Comparison of ENCODE assay signal across 8 cellular contexts in the genomic region with DNA sequence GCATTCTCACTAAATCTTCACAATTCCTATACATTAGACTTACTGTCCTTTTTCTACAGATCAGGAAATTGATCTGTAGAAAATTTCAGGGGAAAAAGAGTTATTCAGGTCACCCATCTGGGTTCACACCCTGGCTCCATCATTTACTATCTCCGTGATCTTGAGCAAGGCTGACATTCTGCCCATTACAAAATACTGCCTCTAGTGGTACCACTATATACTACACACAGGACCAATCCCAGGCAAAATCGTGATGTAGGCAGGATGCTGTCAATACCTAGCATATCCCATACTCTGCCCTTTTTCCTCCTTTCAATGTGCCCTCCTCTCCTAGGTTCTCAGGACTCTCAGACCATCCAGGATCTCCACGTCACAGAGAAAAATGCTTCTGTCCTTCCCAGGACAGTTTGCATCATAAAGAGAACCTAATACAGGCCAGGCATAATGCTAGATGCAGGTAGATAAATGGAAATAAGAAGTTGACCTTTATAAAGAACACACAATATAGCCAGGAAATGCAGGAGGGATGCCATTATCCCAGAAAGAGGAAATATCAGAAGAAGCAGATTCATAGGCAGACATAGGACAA.
DNase-seq lines count a peak whose midpoint lies in the region; ATAC-seq and TF ChIP-seq lines count a peak whose summit lies in the region.

No MANE protein-coding gene starts in this region.

- H3K4me3 Mint-ChIP-seq in MCF 10A (ENCODE audit: unreplicated experiment) (no peak overlapping the region), endodermal cell (no peak overlapping the region)
- no peak overlapping the region for H3K4me3 Mint-ChIP-seq in stimulated activated naive B cell treated with anti-CD40 and anti-IgM and Interleukin-4, amounts not matched to agents 10 μg/mL and 1 μg/mL and 100 μg/mL, for 72 hours
- H3K4me3 Mint-ChIP-seq in activated CD4-positive, alpha-beta memory T cell treated with anti-CD3 and anti-CD28 coated beads for 36 hours = no peak overlapping the region

- H3K4me1 Mint-ChIP-seq in MCF 10A (ENCODE audit: insufficient read depth, unreplicated experiment) (no peaks in the 10 kb centered on the region), endodermal cell (no peaks in the 10 kb centered on the region)
- H3K4me1 Mint-ChIP-seq in stimulated activated naive B cell treated with anti-CD40 and anti-IgM and Interleukin-4, amounts not matched to agents 10 μg/mL and 1 μg/mL and 100 μg/mL, for 72 hours = no peaks in the 10 kb centered on the region
- no peaks in the 10 kb centered on the region for H3K4me1 Mint-ChIP-seq in activated CD4-positive, alpha-beta memory T cell treated with anti-CD3 and anti-CD28 coated beads for 36 hours (ENCODE audit: low read depth)

- WGBS in endodermal cell (ENCODE audit: insufficient coverage in 1 of 2, insufficient read length in 1 of 2), 2 experiments = 39 to 56% methylated on average over 1 to 3 of the region's 3 CpGs
- 46 to 54% methylated on average over 3 of the region's 3 CpGs for WGBS in thyroid gland, 2 donors

- H3K27me3 ChIP-seq in breast epithelium (no peaks in the 10 kb centered on the region), HCT116 (ENCODE audit: insufficient read depth, low read length) (no peaks in the 10 kb centered on the region; the same call in none of the 2 replicates), MM.1S (replicated peaks; ENCODE audit: insufficient read depth, low read length) (no peaks in the 10 kb centered on the region), endodermal cell (ENCODE audit: control insufficient read depth, insufficient read depth, low read length, poor library complexity, severe bottlenecking) (no peaks in the 10 kb centered on the region), thyroid gland (no peaks in the 10 kb centered on the region)

- no peak overlapping the region for H3K9ac ChIP-seq in HCT116 (ENCODE audit: low read length)
- H3K9ac ChIP-seq in MM.1S (ENCODE audit: low read length) = no peak overlapping the region
- no peak overlapping the region for H3K9ac ChIP-seq in endodermal cell (ENCODE audit: extremely low read depth, low read length, poor library complexity, severe bottlenecking)

- intact Hi-C loops in MCF 10A (cut with micrococcal nuclease) (no loop called here), breast epithelium (cut with DNase I; ENCODE audit: low total_unique reads) (no loop called here), HCT116 (cut with micrococcal nuclease) (no loop called here), thyroid gland (cut with DNase I) (no loop called here)
- intact Hi-C loops in activated CD4-positive, alpha-beta memory T cell treated with anti-CD3 and anti-CD28 coated beads for 36 hours (cut with micrococcal nuclease) = no loop called here

- TF ChIP-seq RAD21 in HCT116 (IDR thresholded peaks at IDR 0.05; ENCODE audit: low read depth) = no peak; the same call in 1 of the 2 replicates

- H2AFZ ChIP-seq in HCT116 (ENCODE audit: low read depth, low read length, poor library complexity, severe bottlenecking) (no peak overlapping the region), MM.1S (ENCODE audit: low read length) (no peak overlapping the region)

- H4K20me1 ChIP-seq in HCT116 (ENCODE audit: insufficient read depth) = no peaks in the 10 kb centered on the region
- no peaks in the 10 kb centered on the region for H4K20me1 ChIP-seq in MM.1S (ENCODE audit: insufficient read depth, low read length)

- ATAC-seq in HCT116 = peak; percentile 90
- ATAC-seq in stimulated activated naive B cell treated with anti-CD40 and anti-IgM and Interleukin-4, amounts not matched to agents 10 μg/mL and 1 μg/mL and 100 μg/mL, for 72 hours (replicated peaks) = peak; percentile 39 to 60

- H3K9me3 Mint-ChIP-seq in MCF 10A (ENCODE audit: unreplicated experiment) (peaks cover 12% of the 10 kb centered on the region), endodermal cell (no peaks in the 10 kb centered on the region)
- H3K9me3 Mint-ChIP-seq in stimulated activated naive B cell treated with anti-CD40 and anti-IgM and Interleukin-4, amounts not matched to agents 10 μg/mL and 1 μg/mL and 100 μg/mL, for 72 hours = peaks cover 0 to under 1% of the 10 kb centered on the region in 2 donors
- no peaks in the 10 kb centered on the region for H3K9me3 Mint-ChIP-seq in activated CD4-positive, alpha-beta memory T cell treated with anti-CD3 and anti-CD28 coated beads for 36 hours

- POLR2A ChIA-PET in MCF 10A (lab: Yijun Ruan, JAX) (no interaction called here), HCT116 (lab: Charles Lee) (no interaction called here)
- POLR2A ChIA-PET in activated CD4-positive, alpha-beta memory T cell treated with anti-CD3 and anti-CD28 coated beads for 36 hours (lab: Charles Lee) = no interaction called here

- TF ChIP-seq CTCF in MCF 10A (IDR thresholded peaks at IDR 0.05; ENCODE audit: unreplicated experiment) = peak; percentile 29
- TF ChIP-seq CTCF in breast epithelium (IDR thresholded peaks at IDR 0.05) = no peak
- TF ChIP-seq CTCF in HCT116 (IDR thresholded peaks at IDR 0.05 in 2 of 3, conservative IDR thresholded peaks at IDR 0.05 in 1 of 3; ENCODE audit: borderline replicate concordance in 1 of 3, insufficient read depth in 1 of 3, low read depth in 2 of 3, low read length in 2 of 3) = peak in 2 of 3 experiments; percentile 61 to 72; a peak in 4 of 6 replicates
- peak; percentile 49 for TF ChIP-seq CTCF in MM.1S (IDR thresholded peaks at IDR 0.05; ENCODE audit: low read length)
- peak; percentile 86 for TF ChIP-seq CTCF in endodermal cell (conservative IDR thresholded peaks at IDR 0.05)
- no peak for TF ChIP-seq CTCF in thyroid gland (IDR thresholded peaks at IDR 0.05)

- H3K79me2 ChIP-seq in HCT116 (ENCODE audit: insufficient read depth, low read length) (no peaks in the 10 kb centered on the region), MM.1S (ENCODE audit: low read length) (no peaks in the 10 kb centered on the region)

- DNase-seq in MCF 10A (ENCODE audit: unreplicated experiment) = peak; percentile 34
- no peak for DNase-seq in breast epithelium (ENCODE audit: low spot score in 2 of 2)
- DNase-seq in HCT116 (ENCODE audit: low read depth, low spot score) = peak; percentile 22
- DNase-seq in MM.1S = no peak
- peak; percentile 55 for DNase-seq in endodermal cell
- DNase-seq in stimulated activated naive B cell treated with anti-CD40 and anti-IgM and Interleukin-4, amounts not matched to agents 10 μg/mL and 1 μg/mL and 100 μg/mL, for 72 hours = no peak
- DNase-seq in thyroid gland = no peak
- DNase-seq in activated CD4-positive, alpha-beta memory T cell treated with anti-CD3 and anti-CD28 coated beads for 36 hours = no peak

- RAD21 ChIA-PET in HCT116 (lab: Charles Lee; ENCODE audit: low non-redundant PET in 1 of 2, low total read pairs in 2 of 2, uncharacterized antibody in 2 of 2, unreplicated experiment in 2 of 2) = no interaction called here

- H3K27ac Mint-ChIP-seq in MCF 10A (ENCODE audit: low read depth, unreplicated experiment) (no peak overlapping the region), endodermal cell (no peak overlapping the region)
- H3K27ac Mint-ChIP-seq in stimulated activated naive B cell treated with anti-CD40 and anti-IgM and Interleukin-4, amounts not matched to agents 10 μg/mL and 1 μg/mL and 100 μg/mL, for 72 hours = no peak overlapping the region
- no peak overlapping the region for H3K27ac Mint-ChIP-seq in activated CD4-positive, alpha-beta memory T cell treated with anti-CD3 and anti-CD28 coated beads for 36 hours

- H3K27ac ChIP-seq in breast epithelium = no peak overlapping the region
- no peak overlapping the region for H3K27ac ChIP-seq in HCT116 (ENCODE audit: low read depth, low read length)
- no peak overlapping the region for H3K27ac ChIP-seq in MM.1S (ENCODE audit: low read length)
- no peak overlapping the region for H3K27ac ChIP-seq in endodermal cell (ENCODE audit: low read depth, low read length)
- H3K27ac ChIP-seq in thyroid gland = no peak overlapping the region

- BruUV-seq in MCF 10A (replicated peaks; lab: Mats Ljungman, UMichigan) = no TSS peak
- no TSS peak for BruUV-seq in HCT116 (replicated peaks; lab: Mats Ljungman, UMichigan)

- H3K4me3 ChIP-seq in breast epithelium = no peak overlapping the region
- no peak overlapping the region for H3K4me3 ChIP-seq in HCT116 (replicated peaks in 1 of 2; ENCODE audit: low read depth in 1 of 2, low read length in 2 of 2)
- H3K4me3 ChIP-seq in MM.1S (ENCODE audit: low read length) = no peak overlapping the region
- H3K4me3 ChIP-seq in endodermal cell (ENCODE audit: low read length) = no peak overlapping the region
- no peak overlapping the region for H3K4me3 ChIP-seq in thyroid gland (replicated peaks in 1 of 3)

- H3K9me3 ChIP-seq in breast epithelium = no peaks in the 10 kb centered on the region
- no peaks in the 10 kb centered on the region for H3K9me3 ChIP-seq in HCT116 (ENCODE audit: control insufficient read depth in 1 of 2, insufficient read depth in 1 of 2, low read depth in 1 of 2, low read length in 2 of 2)
- H3K9me3 ChIP-seq in MM.1S (replicated peaks; ENCODE audit: insufficient read depth, low read length) = no peaks in the 10 kb centered on the region
- H3K9me3 ChIP-seq in endodermal cell (ENCODE audit: control insufficient read depth, low read length) = no peaks in the 10 kb centered on the region
- no peaks in the 10 kb centered on the region for H3K9me3 ChIP-seq in thyroid gland

- H3F3A ChIP-seq in MM.1S (ENCODE audit: insufficient read depth, low read length) = no peaks in the 10 kb centered on the region

- no peak for TF ChIP-seq POLR2A in breast epithelium (IDR thresholded peaks at IDR 0.05)
- no peak for TF ChIP-seq POLR2A in HCT116 (IDR thresholded peaks at IDR 0.05; ENCODE audit: borderline replicate concordance, extremely low read depth, insufficient read depth, insufficient read length)
- no peak for TF ChIP-seq POLR2A in thyroid gland (IDR thresholded peaks at IDR 0.05)

- H3K9me2 ChIP-seq in HCT116 (ENCODE audit: insufficient read depth) (no peaks in the 10 kb centered on the region), MM.1S (replicated peaks; ENCODE audit: insufficient read depth, low read length) (no peaks in the 10 kb centered on the region)

- H3K27me3 Mint-ChIP-seq in MCF 10A (ENCODE audit: insufficient read depth, unreplicated experiment) (no peaks in the 10 kb centered on the region), endodermal cell (ENCODE audit: insufficient read depth) (no peaks in the 10 kb centered on the region)
- no peaks in the 10 kb centered on the region for H3K27me3 Mint-ChIP-seq in stimulated activated naive B cell treated with anti-CD40 and anti-IgM and Interleukin-4, amounts not matched to agents 10 μg/mL and 1 μg/mL and 100 μg/mL, for 72 hours
- H3K27me3 Mint-ChIP-seq in activated CD4-positive, alpha-beta memory T cell treated with anti-CD3 and anti-CD28 coated beads for 36 hours = no peaks in the 10 kb centered on the region

- H3K4me1 ChIP-seq in breast epithelium = no peaks in the 10 kb centered on the region
- no peaks in the 10 kb centered on the region for H3K4me1 ChIP-seq in HCT116 (ENCODE audit: control insufficient read depth in 1 of 2, insufficient read depth in 2 of 2, low read length in 2 of 2)
- H3K4me1 ChIP-seq in MM.1S (ENCODE audit: low read length) = no peaks in the 10 kb centered on the region
- H3K4me1 ChIP-seq in endodermal cell (ENCODE audit: control insufficient read depth, insufficient read depth, low read length) = no peaks in the 10 kb centered on the region
- no peaks in the 10 kb centered on the region for H3K4me1 ChIP-seq in thyroid gland

- H3K4me2 ChIP-seq in HCT116 (ENCODE audit: low read length) (no peak overlapping the region), MM.1S (ENCODE audit: low read depth, low read length) (no peak overlapping the region)

- H3K36me3 Mint-ChIP-seq in MCF 10A (ENCODE audit: insufficient read depth, unreplicated experiment) = no peaks in the 10 kb centered on the region
- H3K36me3 Mint-ChIP-seq in endodermal cell (ENCODE audit: low read depth) = no peaks in the 10 kb centered on the region
- no peaks in the 10 kb centered on the region for H3K36me3 Mint-ChIP-seq in stimulated activated naive B cell treated with anti-CD40 and anti-IgM and Interleukin-4, amounts not matched to agents 10 μg/mL and 1 μg/mL and 100 μg/mL, for 72 hours
- no peaks in the 10 kb centered on the region for H3K36me3 Mint-ChIP-seq in activated CD4-positive, alpha-beta memory T cell treated with anti-CD3 and anti-CD28 coated beads for 36 hours

- CTCF ChIA-PET in MCF 10A (lab: Yijun Ruan, JAX) = interaction anchor here (0.7 to 1.0 kb wide), 2 partner anchors 23 to 39 kb away, joined by 3 read pairs; no protein-coding TSS in a partner anchor
- CTCF ChIA-PET in HCT116 (lab: Charles Lee) = no interaction called here
- CTCF ChIA-PET in activated CD4-positive, alpha-beta memory T cell treated with anti-CD3 and anti-CD28 coated beads for 36 hours (lab: Charles Lee) = interaction anchor here (0.7 kb wide), 1 partner anchor 12 kb away, joined by 3 read pairs; no protein-coding TSS in a partner anchor

- H3K36me3 ChIP-seq in breast epithelium (no peaks in the 10 kb centered on the region), HCT116 (ENCODE audit: control insufficient read depth in 1 of 2, insufficient read depth in 2 of 2, low read length in 2 of 2) (no peaks in the 10 kb centered on the region), MM.1S (replicated peaks; ENCODE audit: insufficient read depth, low read length) (no peaks in the 10 kb centered on the region), endodermal cell (ENCODE audit: control insufficient read depth, insufficient read depth, low read length) (no peaks in the 10 kb centered on the region), thyroid gland (no peaks in the 10 kb centered on the region)

Comparison
In these comparisons a context has a peak if more than half of its experiments do, and no peak if none do; other contexts are left out.
1. DNase-seq: peak in MCF 10A (single experiment), HCT116 (single experiment) and endodermal cell (single experiment); none in breast epithelium (0 of 2), MM.1S (single experiment), stimulated activated naive B cell treated with anti-CD40 and anti-IgM and Interleukin-4, amounts not matched to agents 10 μg/mL and 1 μg/mL and 100 μg/mL, for 72 hours (single experiment), thyroid gland (0 of 2) and activated CD4-positive, alpha-beta memory T cell treated with anti-CD3 and anti-CD28 coated beads for 36 hours (single experiment).
2. CTCF ChIP-seq: peak in MCF 10A (single experiment), HCT116 (2 of 3), MM.1S (single experiment) and endodermal cell (single experiment); none in breast epithelium (0 of 3) and thyroid gland (0 of 6).